In genomic region chr9:16325966-16326365, GRCh38 we compare ENCODE assay signal across 35 cellular contexts.
"Had no signal": no experiment of that assay in that cellular context is flagged by ENCODE, and none has a peak within 500 bp of the region (broad histone marks: within the 10 kb centered on the region; RNA-seq: fewer than 3 reads in every experiment).

No MANE protein-coding gene starts in this region.

- H3K27ac ChIP-seq: body of pancreas, brain microvascular endothelial cell, breast epithelium, VCaP had no signal

- H3K4me3 Mint-ChIP-seq: activated B cell treated with CpG ODN at 0.5 μM for 24 hours; activated CD4-positive, alpha-beta memory T cell treated with anti-CD3 and anti-CD28 coated beads for 36 hours; activated CD4-positive, alpha-beta T cell treated with anti-CD3 and anti-CD28 coated beads, Interleukin-2, amount 10 ng/mL, durations not matched to agents 24 days and 14 days; activated CD8-positive, alpha-beta T cell treated with anti-CD3 and anti-CD28 coated beads for 36 hours; activated naive CD4-positive, alpha-beta T cell treated with anti-CD3 and anti-CD28 coated beads for 36 hours; activated naive CD8-positive, alpha-beta T cell treated with anti-CD3 and anti-CD28 coated beads, Interleukin-2, amount 10 ng/mL, durations not matched to agents 7 days and 5 days; activated naive CD8-positive, alpha-beta T cell treated with anti-CD3 and anti-CD28 coated beads, Interleukin-2, amount 50 U/mL, for 24 hours; activated T-cell treated with anti-CD3 and anti-CD28 coated beads, Interleukin-2, amount 50 U/mL, for 4 hours; activated T-cell treated with anti-CD3 and anti-CD28 coated beads, Interleukin-2, amount 50 U/mL, for 72 hours; activated T-helper 1 cell treated with anti-CD3 and anti-CD28 coated beads, Interleukin-12 subunit alpha, Interleukin-12 subunit beta, Interleukin-2, Interleukin-4 antibody, amounts not matched to agents 30 ng/mL and 10 ng/mL and 1 ng/mL, durations not matched to agents 14 hours and 24 hours and 36 hours; activated T-helper 17 cell treated with anti-CD3 and anti-CD28 coated beads, Interleukin-2, amount 50 U/mL, for 72 hours; T-helper 1 cell treated with Interleukin-12 subunit alpha and Interleukin-12 subunit beta and Interleukin-4 antibody, amounts not matched to agents 30 μg/mL and 1 μg/mL, for 36 hours; T-helper 2 cell treated with Interferon-gamma antibody and Interleukin-4, amounts not matched to agents 5 μg/mL and 100 μg/mL, for 36 hours had no signal

- ATAC-seq: activated CD8-positive, alpha-beta T cell treated with anti-CD3 and anti-CD28 coated beads for 36 hours; activated naive CD4-positive, alpha-beta T cell treated with anti-CD3 and anti-CD28 coated beads, Interleukin-2, amount 50 U/mL, for 72 hours; activated naive CD8-positive, alpha-beta T cell treated with anti-CD3 and anti-CD28 coated beads, Interleukin-2, amount 50 U/mL, for 24 hours; activated T-cell treated with anti-CD3 and anti-CD28 coated beads, Interleukin-2, amount 50 U/mL, for 4 hours; activated T-cell treated with anti-CD3 and anti-CD28 coated beads, Interleukin-2, amount 50 U/mL, for 72 hours; activated T-helper 17 cell treated with anti-CD3 and anti-CD28 coated beads, Interleukin-2, amount 50 U/mL, for 72 hours; body of pancreas had no signal

- H3K27ac Mint-ChIP-seq: activated B cell treated with CpG ODN at 0.5 μM for 24 hours; activated CD4-positive, alpha-beta memory T cell treated with anti-CD3 and anti-CD28 coated beads for 36 hours; activated CD4-positive, alpha-beta T cell treated with anti-CD3 and anti-CD28 coated beads, Interleukin-2, amount 10 ng/mL, durations not matched to agents 24 days and 14 days; activated CD8-positive, alpha-beta T cell treated with anti-CD3 and anti-CD28 coated beads for 36 hours; activated naive CD4-positive, alpha-beta T cell treated with anti-CD3 and anti-CD28 coated beads for 36 hours; activated naive CD4-positive, alpha-beta T cell treated with anti-CD3 and anti-CD28 coated beads, Interleukin-2, amount 50 U/mL, for 72 hours; activated naive CD8-positive, alpha-beta T cell treated with anti-CD3 and anti-CD28 coated beads, Interleukin-2, amount 10 ng/mL, durations not matched to agents 7 days and 5 days; activated naive CD8-positive, alpha-beta T cell treated with anti-CD3 and anti-CD28 coated beads, Interleukin-2, amount 50 U/mL, for 24 hours; activated T-cell treated with anti-CD3 and anti-CD28 coated beads, Interleukin-2, amount 50 U/mL, for 72 hours; activated T-helper 1 cell treated with anti-CD3 and anti-CD28 coated beads, Interleukin-12 subunit alpha, Interleukin-12 subunit beta, Interleukin-2, Interleukin-4 antibody, amounts not matched to agents 30 ng/mL and 10 ng/mL and 1 ng/mL, durations not matched to agents 14 hours and 24 hours and 36 hours; activated T-helper 17 cell treated with anti-CD3 and anti-CD28 coated beads, Interleukin-2, amount 50 U/mL, for 72 hours; T-helper 1 cell treated with Interleukin-12 subunit alpha and Interleukin-12 subunit beta and Interleukin-4 antibody, amounts not matched to agents 30 μg/mL and 1 μg/mL, for 36 hours; T-helper 2 cell treated with Interferon-gamma antibody and Interleukin-4, amounts not matched to agents 5 μg/mL and 100 μg/mL, for 36 hours had no signal

- H3K27me3 ChIP-seq: body of pancreas, brain microvascular endothelial cell, breast epithelium had no signal

- H3K27me3 Mint-ChIP-seq: activated B cell treated with CpG ODN at 0.5 μM for 24 hours; activated CD4-positive, alpha-beta memory T cell treated with anti-CD3 and anti-CD28 coated beads for 36 hours; activated CD4-positive, alpha-beta T cell treated with anti-CD3 and anti-CD28 coated beads, Interleukin-2, amount 10 ng/mL, durations not matched to agents 24 days and 14 days; activated CD8-positive, alpha-beta T cell treated with anti-CD3 and anti-CD28 coated beads for 36 hours; activated naive CD8-positive, alpha-beta T cell treated with anti-CD3 and anti-CD28 coated beads, Interleukin-2, amount 10 ng/mL, durations not matched to agents 7 days and 5 days; activated naive CD8-positive, alpha-beta T cell treated with anti-CD3 and anti-CD28 coated beads, Interleukin-2, amount 50 U/mL, for 24 hours; activated T-helper 17 cell treated with anti-CD3 and anti-CD28 coated beads, Interleukin-2, amount 50 U/mL, for 72 hours had no signal

- H3K9me3 Mint-ChIP-seq: activated B cell treated with CpG ODN at 0.5 μM for 24 hours; activated CD4-positive, alpha-beta memory T cell treated with anti-CD3 and anti-CD28 coated beads for 36 hours; activated CD4-positive, alpha-beta T cell treated with anti-CD3 and anti-CD28 coated beads, Interleukin-2, amount 10 ng/mL, durations not matched to agents 24 days and 14 days; activated CD8-positive, alpha-beta T cell treated with anti-CD3 and anti-CD28 coated beads for 36 hours; activated naive CD4-positive, alpha-beta T cell treated with anti-CD3 and anti-CD28 coated beads for 36 hours; activated naive CD4-positive, alpha-beta T cell treated with anti-CD3 and anti-CD28 coated beads, Interleukin-2, amount 50 U/mL, for 72 hours; activated naive CD8-positive, alpha-beta T cell treated with anti-CD3 and anti-CD28 coated beads, Interleukin-2, amount 10 ng/mL, durations not matched to agents 7 days and 5 days; activated naive CD8-positive, alpha-beta T cell treated with anti-CD3 and anti-CD28 coated beads, Interleukin-2, amount 50 U/mL, for 24 hours; activated T-cell treated with anti-CD3 and anti-CD28 coated beads, Interleukin-2, amount 50 U/mL, for 4 hours; activated T-helper 1 cell treated with anti-CD3 and anti-CD28 coated beads, Interleukin-12 subunit alpha, Interleukin-12 subunit beta, Interleukin-2, Interleukin-4 antibody, amounts not matched to agents 30 ng/mL and 10 ng/mL and 1 ng/mL, durations not matched to agents 14 hours and 24 hours and 36 hours; activated T-helper 17 cell treated with anti-CD3 and anti-CD28 coated beads, Interleukin-2, amount 50 U/mL, for 72 hours; T-helper 1 cell treated with Interleukin-12 subunit alpha and Interleukin-12 subunit beta and Interleukin-4 antibody, amounts not matched to agents 30 μg/mL and 1 μg/mL, for 36 hours; T-helper 2 cell treated with Interferon-gamma antibody and Interleukin-4, amounts not matched to agents 5 μg/mL and 100 μg/mL, for 36 hours had no signal

- DNase-seq: activated B cell treated with CpG ODN at 0.5 μM for 24 hours; activated CD4-positive, alpha-beta memory T cell treated with anti-CD3 and anti-CD28 coated beads for 36 hours; activated CD4-positive, alpha-beta T cell treated with anti-CD3 and anti-CD28 coated beads for 4 hours; activated CD4-positive, alpha-beta T cell treated with anti-CD3 and anti-CD28 coated beads, Interleukin-2, amount 10 ng/mL, durations not matched to agents 24 days and 14 days; activated CD4-positive, alpha-beta T cell treated with anti-CD3 and anti-CD28 coated beads, Interleukin-2, amount 50 U/mL, for 1 hour; activated CD4-positive, alpha-beta T cell treated with anti-CD3 and anti-CD28 coated beads, Interleukin-2, amount 50 U/mL, for 4 hours; activated CD4-positive, CD25-positive, alpha-beta regulatory T cell treated with anti-CD3 and anti-CD28 coated beads, Interleukin-2, amount 50 U/mL, for 72 hours; activated CD8-positive, alpha-beta memory T cell treated with anti-CD3 and anti-CD28 coated beads, Interleukin-2, amount 50 U/mL, for 4 hours; activated CD8-positive, alpha-beta T cell treated with anti-CD3 and anti-CD28 coated beads for 36 hours; activated gamma-delta T cell treated with Interleukin-2 at 50 U/mL for 16 hours; activated naive CD4-positive, alpha-beta T cell; activated naive CD4-positive, alpha-beta T cell treated with anti-CD3 and anti-CD28 coated beads for 36 hours; activated naive CD4-positive, alpha-beta T cell treated with anti-CD3 and anti-CD28 coated beads, Interleukin-2, amount 50 U/mL, for 16 hours; activated naive CD8-positive, alpha-beta T cell treated with anti-CD3 and anti-CD28 coated beads, Interleukin-2, amount 10 ng/mL, durations not matched to agents 7 days and 5 days; activated naive CD8-positive, alpha-beta T cell treated with anti-CD3 and anti-CD28 coated beads, Interleukin-2, amount 50 U/mL, for 24 hours; activated T-cell treated with anti-CD3 and anti-CD28 coated beads for 4 hours; activated T-cell treated with anti-CD3 and anti-CD28 coated beads, Interleukin-2, amount 50 U/mL, for 1 hour; activated T-cell treated with anti-CD3 and anti-CD28 coated beads, Interleukin-2, amount 50 U/mL, for 4 hours; activated T-cell treated with anti-CD3 and anti-CD28 coated beads, Interleukin-2, amount 50 U/mL, for 72 hours; amygdala; anterior cingulate cortex; body of pancreas; brain microvascular endothelial cell; central memory CD4-positive, alpha-beta T cell; SW 1271; T-helper 1 cell; T-helper 2 cell; T-helper 9 cell had no signal

- H3K4me1 Mint-ChIP-seq: activated B cell treated with CpG ODN at 0.5 μM for 24 hours; activated CD4-positive, alpha-beta T cell treated with anti-CD3 and anti-CD28 coated beads, Interleukin-2, amount 10 ng/mL, durations not matched to agents 24 days and 14 days; activated naive CD8-positive, alpha-beta T cell treated with anti-CD3 and anti-CD28 coated beads, Interleukin-2, amount 10 ng/mL, durations not matched to agents 7 days and 5 days; activated naive CD8-positive, alpha-beta T cell treated with anti-CD3 and anti-CD28 coated beads, Interleukin-2, amount 50 U/mL, for 24 hours; activated T-helper 17 cell treated with anti-CD3 and anti-CD28 coated beads, Interleukin-2, amount 50 U/mL, for 72 hours had no signal

- H3K4me1 ChIP-seq: body of pancreas had no signal

- H3K9me3 ChIP-seq: body of pancreas, breast epithelium had no signal

- H3K36me3 ChIP-seq: brain microvascular endothelial cell, breast epithelium had no signal

- H3K4me3 ChIP-seq: body of pancreas, breast epithelium had no signal

- H3K36me3 Mint-ChIP-seq: activated CD4-positive, alpha-beta memory T cell treated with anti-CD3 and anti-CD28 coated beads for 36 hours; activated naive CD4-positive, alpha-beta T cell treated with anti-CD3 and anti-CD28 coated beads, Interleukin-2, amount 50 U/mL, for 72 hours; activated naive CD8-positive, alpha-beta T cell treated with anti-CD3 and anti-CD28 coated beads, Interleukin-2, amount 10 ng/mL, durations not matched to agents 7 days and 5 days had no signal
